ENCODE assay signal across 20 cellular contexts in the genomic region with DNA sequence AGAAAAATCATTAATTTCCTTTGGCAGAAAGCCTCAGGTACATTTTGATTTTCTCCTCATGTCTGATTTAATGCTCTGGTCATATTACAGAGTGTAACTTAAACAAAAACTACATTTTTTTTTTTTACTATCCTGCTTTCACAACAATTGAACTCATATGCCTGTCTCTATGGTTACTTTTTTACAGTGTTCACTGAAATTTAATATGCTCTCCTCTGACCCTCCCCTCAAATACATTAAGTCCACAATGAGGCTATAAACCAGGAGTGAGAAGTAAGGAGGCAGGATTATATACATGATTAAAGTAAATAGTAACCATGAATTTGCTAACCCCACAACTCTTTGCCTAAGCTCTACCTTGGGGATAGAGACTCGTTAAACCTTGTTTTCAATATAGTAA.
"Had no signal": no experiment of that assay in that cellular context is flagged by ENCODE, and none has a peak within 500 bp of the region (broad histone marks: within the 10 kb centered on the region; RNA-seq: fewer than 3 reads in every experiment).

No MANE protein-coding gene starts in this region.

- H3K36me3 ChIP-seq: spleen, upper lobe of left lung had no signal

- H3K4me1 ChIP-seq: testis had no signal

- H3K9me3 ChIP-seq: spleen, testis, upper lobe of left lung had no signal

- ATAC-seq: activated CD8-positive, alpha-beta memory T cell treated with anti-CD3 and anti-CD28 coated beads, Interleukin-2, amount 10 ng/mL, durations not matched to agents 7 days and 5 days; activated T-helper 17 cell treated with anti-CD3 and anti-CD28 coated beads, Interleukin-2, amount 50 U/mL, for 72 hours; effector memory CD8-positive, alpha-beta T cell; left ventricle myocardium superior; stimulated activated memory B cell treated with anti-CD40 and anti-IgM and Interleukin-4, amounts not matched to agents 10 μg/mL and 1 μg/mL and 100 μg/mL, for 72 hours had no signal

- DNase-seq: activated CD4-positive, alpha-beta memory T cell treated with anti-CD3 and anti-CD28 coated beads, Interleukin-2, amount 10 ng/mL, durations not matched to agents 7 days and 5 days; activated CD4-positive, alpha-beta T cell treated with anti-CD3 and anti-CD28 coated beads for 48 hours; activated CD4-positive, CD25-positive, alpha-beta regulatory T cell; activated CD8-positive, alpha-beta memory T cell treated with anti-CD3 and anti-CD28 coated beads, Interleukin-2, amount 10 ng/mL, durations not matched to agents 7 days and 5 days; activated naive CD4-positive, alpha-beta T cell; activated naive CD8-positive, alpha-beta T cell treated with anti-CD3 and anti-CD28 coated beads for 36 hours; amygdala; caudate nucleus; effector memory CD8-positive, alpha-beta T cell; immature natural killer cell; kidney glomerular epithelial cell; left ventricle myocardium superior; occipital lobe; retina; spleen; stimulated activated CD4-positive, alpha-beta T cell treated with anti-CD3 and anti-CD28 coated beads, Interleukin-4, amount 100 ng/mL, for 4 hours; testis; upper lobe of left lung had no signal

- H3K27me3 ChIP-seq: testis had no signal

- H3K27ac ChIP-seq: spleen, testis, upper lobe of left lung had no signal

- H3K4me3 ChIP-seq: spleen, testis, upper lobe of left lung had no signal
